In the genomic region with DNA sequence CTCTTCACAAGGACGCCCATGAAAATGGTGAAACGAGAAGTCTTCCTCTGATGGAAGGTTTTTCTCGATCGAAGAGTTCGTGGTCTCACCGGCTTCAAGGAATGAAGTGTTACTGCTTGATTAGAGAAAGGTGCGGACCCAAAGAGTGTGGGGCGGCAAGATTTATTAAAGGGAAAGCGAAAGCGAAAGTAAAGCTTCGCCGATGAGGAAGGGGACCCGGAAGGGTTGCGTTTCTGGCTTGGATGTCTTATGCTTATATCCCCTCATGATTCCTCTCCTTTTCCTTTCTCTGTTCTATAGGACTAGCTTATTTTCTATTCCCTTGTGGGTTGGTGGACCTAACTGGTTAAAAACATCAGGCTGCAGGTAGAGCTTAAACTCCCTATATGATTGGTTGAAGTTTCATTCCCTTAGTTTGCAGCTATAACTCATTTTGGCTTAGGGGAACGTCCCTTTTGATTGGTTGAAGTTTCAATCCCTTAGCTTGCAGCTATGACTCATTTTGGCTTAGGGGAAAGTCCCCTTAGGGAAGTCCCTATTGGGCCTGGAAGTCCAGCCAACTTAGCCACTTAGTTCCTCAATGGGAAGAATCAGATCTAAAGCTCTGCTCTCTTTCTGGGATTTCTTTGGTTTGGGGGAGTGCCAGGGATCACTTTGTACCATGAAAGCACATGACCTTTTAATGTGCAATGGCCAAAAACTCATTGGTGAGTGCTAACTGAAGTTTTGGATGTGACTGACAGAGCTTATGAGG, we compare ENCODE assay signal across 9 cellular contexts.
DNase-seq lines count a peak whose midpoint lies in the region; ATAC-seq, FAIRE-seq and TF ChIP-seq lines count a peak whose summit lies in the region.
"Had no signal": no experiment of that assay in that cellular context is flagged by ENCODE, and none has a peak within 500 bp of the region (broad histone marks: within the 10 kb centered on the region; RNA-seq: fewer than 3 reads in every experiment).

No MANE protein-coding gene starts in this region.

- peaks cover 0 to 14% (median 2%) of the 10 kb centered on the region in 4 experiments; a peak in 2 of 8 replicates for H3K36me3 ChIP-seq in H1 (ENCODE audit: control insufficient read depth in 2 of 4, insufficient read depth in 4 of 4, low read length in 3 of 4)

- peak overlapping the region; percentile 40 for H3K4ac ChIP-seq in H1 (replicated peaks; ENCODE audit: insufficient read length, low read depth, low read length)

- H2BK12ac ChIP-seq in H1 (ENCODE audit: low read depth, low read length), result peak overlapping the region; percentile 85

- H3K4me3 ChIP-seq in H1 (ENCODE audit: extremely low read depth in 1 of 4, insufficient read depth in 2 of 4, low read depth in 3 of 4, low read length in 4 of 4), result peak overlapping the region in 2 of 4 experiments; percentile 34 to 57; a peak in 2 of 8 replicates
- H3K4me3 ChIP-seq in coronary artery, result no peak overlapping the region

- no peaks in the 10 kb centered on the region for H3K23me2 ChIP-seq in H1 (ENCODE audit: low read depth, low read length)

- peak overlapping the region; percentile 45; the same call in 1 of the 2 replicates for H3K27ac ChIP-seq in H1 (ENCODE audit: low read depth, low read length)
- H3K27ac ChIP-seq in coronary artery, result no peak overlapping the region

- H2BK15ac ChIP-seq in H1 (ENCODE audit: low read length), result no peak overlapping the region

- TF ChIP-seq POLR2A in H1 (IDR thresholded peaks at IDR 0.05; ENCODE audit: control extremely low read depth in 1 of 2, low read depth in 2 of 2, low read length in 2 of 2) (no peak), H54 (IDR thresholded peaks at IDR 0.05; ENCODE audit: low read depth, low read length) (no peak)

- no peak for FAIRE-seq in H1 (lab: Jason Lieb, UNC)
- FAIRE-seq in H54 (lab: Jason Lieb, UNC), result no peak

- H4K91ac ChIP-seq in H1 (replicated peaks; ENCODE audit: insufficient read length, low read length), result peak overlapping the region; percentile 94

- H3K9ac ChIP-seq in H1 (replicated peaks in 1 of 4; ENCODE audit: extremely low read depth in 1 of 4, low read depth in 3 of 4, low read length in 3 of 4), result peak overlapping the region in 1 of 4 experiments; percentile 63; a peak in 1 of 7 replicates

- H2AK5ac ChIP-seq in H1 (ENCODE audit: low read depth, low read length), result 0 out of 2 replicates have a peak overlapping the region, but pooled peaks have one; percentile 39

- no peaks in the 10 kb centered on the region for H4K20me1 ChIP-seq in H1 (replicated peaks in 1 of 2; ENCODE audit: control insufficient read depth in 1 of 2, insufficient read depth in 2 of 2, low read length in 2 of 2)

- H2BK20ac ChIP-seq in H1 (ENCODE audit: low read length), result peak overlapping the region; percentile 98

- no peak overlapping the region for H3K23ac ChIP-seq in H1 (ENCODE audit: insufficient read length)

- TF ChIP-seq RAD21 in H1 (IDR thresholded peaks at IDR 0.05 in 1 of 2, conservative IDR thresholded peaks at IDR 0.05 in 1 of 2; ENCODE audit: low read depth in 2 of 2, low read length in 2 of 2), result no peak

- H3K4me2 ChIP-seq in H1 (ENCODE audit: insufficient read depth in 1 of 2, low read depth in 2 of 2, low read length in 2 of 2), result peak overlapping the region; percentile 22 to 44; a peak in 2 of 4 replicates

- CTCF ChIA-PET in H1 (lab: Charles Lee; ENCODE audit: partially characterized antibody), result interaction anchor here (1.0 kb wide), 1 partner anchor 9 kb away, joined by 3 read pairs; no protein-coding TSS in a partner anchor

- H3K27me3 ChIP-seq in H1 (replicated peaks in 1 of 4; ENCODE audit: control insufficient read depth in 3 of 4, extremely low read depth in 1 of 4, insufficient read depth in 3 of 4, low read length in 3 of 4), result no peaks in the 10 kb centered on the region

- H2BK5ac ChIP-seq in H1 (ENCODE audit: low read depth, low read length), result peak overlapping the region; percentile 95; the same call in 1 of the 2 replicates

- TF ChIP-seq CTCF in H1 (IDR thresholded peaks at IDR 0.05; ENCODE audit: control extremely low read depth in 1 of 3, insufficient read depth in 1 of 3, low read depth in 1 of 3, low read length in 3 of 3) (no peak), coronary artery (IDR thresholded peaks at IDR 0.05) (no peak)

- WGBS in H1 (ENCODE audit: extremely low coverage in 1 of 2, insufficient coverage in 1 of 2, insufficient read length in 1 of 2, insufficient replicate concordance in 2 of 2, low coverage in 1 of 2, low lambda C conversion rate in 2 of 2, missing lambda C conversion rate in 1 of 2), 2 experiments, result 79% methylated on average over 15 of the region's 15 CpGs; no CpG with 5 or more reads in 1 of the 2 experiments

- H4K8ac ChIP-seq in H1 (ENCODE audit: extremely low read depth, insufficient read depth, low read length), result no peak overlapping the region

- no peak for TF ChIP-seq EP300 in H1 (IDR thresholded peaks at IDR 0.05; ENCODE audit: borderline replicate concordance in 1 of 2, low read depth in 2 of 2, low read length in 2 of 2)

- peak overlapping the region; percentile 99 for H2BK120ac ChIP-seq in H1 (replicated peaks; ENCODE audit: low read depth, low read length)

- H3K79me2 ChIP-seq in H1 (ENCODE audit: control insufficient read depth in 1 of 2, insufficient read depth in 2 of 2, low read length in 2 of 2), result no peaks in the 10 kb centered on the region

- peak overlapping the region; percentile 70 for H4K5ac ChIP-seq in H1 (ENCODE audit: insufficient read length, low read depth, low read length)

- H3K79me1 ChIP-seq in H1 (ENCODE audit: low read depth, low read length), result no peaks in the 10 kb centered on the region

- no peak overlapping the region for H3K14ac ChIP-seq in H1 (ENCODE audit: insufficient read length)

- DNase-seq in COLO668 (lab: John Stamatoyannopoulos, UW; ENCODE audit: unreplicated experiment) (peak; percentile 14), HuH-7 (ENCODE audit: low spot score) (peak; percentile 2), H1 (ENCODE audit: low read depth in 1 of 2, low spot score in 2 of 2) (peak in 1 of 2 experiments; percentile 47), coronary artery (ENCODE audit: low spot score) (no peak), CD1c-positive myeloid dendritic cell (ENCODE audit: extremely low spot score) (no peak), H54 (ENCODE audit: insufficient read length, low spot score) (no peak)
- DNase-seq: NCI-H2029 treated with DMSO at 0.1 percent for 48 hours had no signal

- H3K56ac ChIP-seq in H1 (replicated peaks; ENCODE audit: insufficient read length, low read depth, low read length), result no peak overlapping the region

- POLR2A ChIA-PET in H1 (lab: Charles Lee; ENCODE audit: partially characterized antibody), result no interaction called here

- H3K4me1 ChIP-seq in H1 (replicated peaks in 1 of 4; ENCODE audit: control insufficient read depth in 3 of 4, insufficient read depth in 4 of 4, low read length in 3 of 4), result peaks cover 4 to 14% (median 6%) of the 10 kb centered on the region in 4 experiments; a peak in 5 of 7 replicates

- H3K18ac ChIP-seq in H1 (ENCODE audit: extremely low read depth, low read length), result peak overlapping the region; percentile 95

- H2AFZ ChIP-seq in H1 (ENCODE audit: low read length), result no peak overlapping the region

- ATAC-seq in GM21529 (IDR thresholded peaks at IDR 0.05; ENCODE audit: unreplicated experiment) (peak; percentile 49), GM18873 (IDR thresholded peaks at IDR 0.05; ENCODE audit: low FRiP score, unreplicated experiment) (no peak)

- no peaks in the 10 kb centered on the region for H3K9me3 ChIP-seq in H1 (ENCODE audit: insufficient read depth in 2 of 2, low read depth in 1 of 2, low read length in 1 of 2)

TF ChIP-seq in H1, 55 proteins besides CTCF, POLR2A, EP300 and RAD21:
- TF ChIP-seq TCF12 (IDR thresholded peaks at IDR 0.05; ENCODE audit: low read depth, low read length) (no peak), JUND (IDR thresholded peaks at IDR 0.05; ENCODE audit: low read length) (peak; percentile 58; the same call in 1 of the 2 replicates)

Comparison
In these comparisons a context has a peak if more than half of its experiments do, and no peak if none do; other contexts are left out.
1. DNase-seq: peak in COLO668 (single experiment) and HuH-7 (single experiment); none in coronary artery (single experiment), CD1c-positive myeloid dendritic cell (single experiment) and H54 (single experiment).